Comparison of ENCODE assay signal across 17 cellular contexts in the genomic region with DNA sequence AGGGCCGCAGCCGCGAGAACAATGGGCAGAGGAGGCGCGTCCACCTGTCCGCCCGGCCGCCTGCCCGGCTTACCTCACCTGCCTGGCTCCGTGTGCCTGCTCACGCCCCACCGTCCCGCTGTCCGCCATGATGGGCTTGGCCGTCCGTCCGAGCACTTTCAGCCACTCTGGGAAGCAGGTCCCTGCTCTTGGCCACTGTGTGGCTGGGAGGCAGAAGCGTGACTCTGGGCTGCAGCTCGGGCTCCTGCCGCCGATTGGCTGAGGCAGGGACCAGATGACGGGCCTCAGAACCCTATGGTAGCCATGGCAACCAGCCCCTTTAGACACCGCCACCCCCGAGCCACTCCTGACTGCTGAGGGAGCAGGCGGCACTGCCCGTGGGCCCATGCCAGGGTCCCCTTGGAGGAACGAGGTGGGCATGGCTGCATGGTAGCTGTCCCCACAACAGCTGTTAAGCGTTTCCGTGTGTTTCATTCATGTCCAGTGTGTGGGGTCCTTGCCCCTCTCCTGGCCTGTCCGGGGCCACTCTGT. TPM values are rescaled to one million over a fixed set of nuclear protein-coding genes. Genes with fewer than 3 reads are reported as not detected.
DNase-seq lines count a peak whose midpoint lies in the region; ATAC-seq and TF ChIP-seq lines count a peak whose summit lies in the region.
"Had no signal": no experiment of that assay in that cellular context is flagged by ENCODE, and none has a peak within 500 bp of the region (broad histone marks: within the 10 kb centered on the region; RNA-seq: fewer than 3 reads in every experiment).

No MANE protein-coding gene starts in this region.

- H3K27ac Mint-ChIP-seq in activated CD8-positive, alpha-beta memory T cell treated with anti-CD3 and anti-CD28 coated beads, Interleukin-2, amount 10 ng/mL, durations not matched to agents 7 days and 5 days, result no peak overlapping the region
- no peak overlapping the region for H3K27ac Mint-ChIP-seq in glutamatergic neuron (ENCODE audit: unreplicated experiment)
- H3K27ac Mint-ChIP-seq: activated B cell treated with CpG ODN at 0.5 μM for 24 hours; activated CD8-positive, alpha-beta T cell treated with anti-CD3 and anti-CD28 coated beads for 36 hours; activated naive CD4-positive, alpha-beta T cell treated with anti-CD3 and anti-CD28 coated beads for 36 hours had no signal

- H3K4me1 ChIP-seq in body of pancreas, result peaks cover 15% of the 10 kb centered on the region
- H3K4me1 ChIP-seq: sigmoid colon had no signal

- no peaks in the 10 kb centered on the region for H3K36me3 ChIP-seq in body of pancreas (replicated peaks in 1 of 2; ENCODE audit: insufficient read depth in 1 of 2, low read depth in 2 of 2)

- no peak for TF ChIP-seq POLR2A in body of pancreas (IDR thresholded peaks at IDR 0.05)

- intact Hi-C loops in body of pancreas (cut with DNase I), result loop anchor here (5.0 kb wide), 1 partner anchor 254 kb away; no protein-coding TSS in a partner anchor

- H3K9me3 ChIP-seq in body of pancreas, result no peaks in the 10 kb centered on the region
- H3K9me3 ChIP-seq: sigmoid colon, suprapubic skin had no signal

- CTCF ChIA-PET in activated CD8-positive, alpha-beta memory T cell treated with anti-CD3 and anti-CD28 coated beads, Interleukin-2, amount 10 ng/mL, durations not matched to agents 7 days and 5 days (lab: Charles Lee), result interaction anchor here (1.0 to 3.0 kb wide), 19 partner anchors 10 to 296 kb away, joined by 3 to 29 read pairs (median 5); partner anchors contain the start of gene LUC7L

- H3K4me3 Mint-ChIP-seq in activated CD8-positive, alpha-beta memory T cell treated with anti-CD3 and anti-CD28 coated beads, Interleukin-2, amount 10 ng/mL, durations not matched to agents 7 days and 5 days, result no peak overlapping the region
- no peak overlapping the region for H3K4me3 Mint-ChIP-seq in glutamatergic neuron (ENCODE audit: unreplicated experiment)
- H3K4me3 Mint-ChIP-seq: activated B cell treated with CpG ODN at 0.5 μM for 24 hours; activated CD8-positive, alpha-beta T cell treated with anti-CD3 and anti-CD28 coated beads for 36 hours; activated naive CD4-positive, alpha-beta T cell treated with anti-CD3 and anti-CD28 coated beads for 36 hours; activated T-cell treated with anti-CD3 and anti-CD28 coated beads, Interleukin-2, amount 50 U/mL, for 4 hours had no signal

- H3K4me3 ChIP-seq in body of pancreas, result no peak overlapping the region
- H3K4me3 ChIP-seq: sigmoid colon, SK-N-MC, suprapubic skin had no signal

- no peak for TF ChIP-seq CTCF in body of pancreas (IDR thresholded peaks at IDR 0.05)
- no peak for TF ChIP-seq CTCF in glutamatergic neuron (IDR thresholded peaks at IDR 0.05; ENCODE audit: partially characterized antibody, unreplicated experiment)

- no peaks in the 10 kb centered on the region for H3K36me3 Mint-ChIP-seq in activated CD8-positive, alpha-beta memory T cell treated with anti-CD3 and anti-CD28 coated beads, Interleukin-2, amount 10 ng/mL, durations not matched to agents 7 days and 5 days
- no peaks in the 10 kb centered on the region for H3K36me3 Mint-ChIP-seq in glutamatergic neuron (ENCODE audit: unreplicated experiment)
- H3K36me3 Mint-ChIP-seq: CD4-positive, CD25-positive, alpha-beta regulatory T cell; naive thymus-derived CD4-positive, alpha-beta T cell had no signal

- 63 to 73% methylated on average over 9 to 30 of the region's 30 CpGs for WGBS in body of pancreas, 2 donors

- no peaks in the 10 kb centered on the region for H3K9me3 Mint-ChIP-seq in activated CD8-positive, alpha-beta memory T cell treated with anti-CD3 and anti-CD28 coated beads, Interleukin-2, amount 10 ng/mL, durations not matched to agents 7 days and 5 days (ENCODE audit: low read depth)
- H3K9me3 Mint-ChIP-seq in glutamatergic neuron (ENCODE audit: unreplicated experiment), result no peaks in the 10 kb centered on the region
- H3K9me3 Mint-ChIP-seq: activated B cell treated with CpG ODN at 0.5 μM for 24 hours; activated CD8-positive, alpha-beta T cell treated with anti-CD3 and anti-CD28 coated beads for 36 hours; activated naive CD4-positive, alpha-beta T cell treated with anti-CD3 and anti-CD28 coated beads for 36 hours; activated T-cell treated with anti-CD3 and anti-CD28 coated beads, Interleukin-2, amount 50 U/mL, for 4 hours; CD4-positive, CD25-positive, alpha-beta regulatory T cell; naive thymus-derived CD4-positive, alpha-beta T cell had no signal

- H3K4me1 Mint-ChIP-seq in activated CD8-positive, alpha-beta memory T cell treated with anti-CD3 and anti-CD28 coated beads, Interleukin-2, amount 10 ng/mL, durations not matched to agents 7 days and 5 days, result peaks cover 4% of the 10 kb centered on the region
- H3K4me1 Mint-ChIP-seq in glutamatergic neuron (ENCODE audit: low read depth, unreplicated experiment), result no peaks in the 10 kb centered on the region

- peak; percentile 39 for DNase-seq in activated CD8-positive, alpha-beta memory T cell treated with anti-CD3 and anti-CD28 coated beads, Interleukin-2, amount 10 ng/mL, durations not matched to agents 7 days and 5 days
- DNase-seq in activated CD8-positive, alpha-beta memory T cell treated with anti-CD3 and anti-CD28 coated beads, Interleukin-2, amount 50 U/mL, for 48 hours, result no peak
- DNase-seq in NCI-H774 (lab: John Stamatoyannopoulos, UW), result peak; percentile 9
- DNase-seq in left lobe of liver (ENCODE audit: low spot score), result peak; percentile 44
- no peak for DNase-seq in body of pancreas
- no peak for DNase-seq in NCI-H2029 treated with DMSO at 0.1 percent for 48 hours (lab: John Stamatoyannopoulos, UW)
- DNase-seq in glutamatergic neuron, result no peak

- peaks cover 5% of the 10 kb centered on the region for H3K27me3 Mint-ChIP-seq in activated CD8-positive, alpha-beta memory T cell treated with anti-CD3 and anti-CD28 coated beads, Interleukin-2, amount 10 ng/mL, durations not matched to agents 7 days and 5 days
- no peaks in the 10 kb centered on the region for H3K27me3 Mint-ChIP-seq in glutamatergic neuron (ENCODE audit: unreplicated experiment)
- H3K27me3 Mint-ChIP-seq: activated CD8-positive, alpha-beta T cell treated with anti-CD3 and anti-CD28 coated beads for 36 hours; CD4-positive, CD25-positive, alpha-beta regulatory T cell had no signal

- H3K27me3 ChIP-seq in body of pancreas, result no peaks in the 10 kb centered on the region
- H3K27me3 ChIP-seq: suprapubic skin had no signal

- no peak for ATAC-seq in activated CD8-positive, alpha-beta memory T cell treated with anti-CD3 and anti-CD28 coated beads, Interleukin-2, amount 10 ng/mL, durations not matched to agents 7 days and 5 days
- no peak for ATAC-seq in left lobe of liver
- ATAC-seq in body of pancreas, result no peak
- ATAC-seq in esophagus mucosa, result no peak

- no peak overlapping the region for H3K27ac ChIP-seq in body of pancreas
- H3K27ac ChIP-seq: sigmoid colon, SK-N-MC, suprapubic skin had no signal

RNA-seq across cellular contexts. Expression of gene AXIN1, which starts 8.9 kb away (rescaled TPM):
- 10 to 100 TPM; 22.3 to 25.7 TPM for total RNA-seq in activated CD8-positive, alpha-beta memory T cell treated with anti-CD3 and anti-CD28 coated beads, Interleukin-2, amount 10 ng/mL, durations not matched to agents 7 days and 5 days
- total RNA-seq in left lobe of liver (8.5 TPM), body of pancreas (10 to 100 TPM; 14.8 TPM), esophagus mucosa (15.3 TPM), glutamatergic neuron (ENCODE audit: unreplicated experiment) (16.4 TPM)

RNA-seq across cellular contexts. Expression of gene MRPL28, which starts 8.9 kb away (rescaled TPM):
- total RNA-seq in activated CD8-positive, alpha-beta memory T cell treated with anti-CD3 and anti-CD28 coated beads, Interleukin-2, amount 10 ng/mL, durations not matched to agents 7 days and 5 days, result 10 to 100 TPM; 89.0 to 90.7 TPM
- total RNA-seq in left lobe of liver (36.1 TPM), body of pancreas (10 to 100 TPM; 22.1 to 31.0 TPM), esophagus mucosa (50.8 TPM), glutamatergic neuron (ENCODE audit: unreplicated experiment) (69.6 TPM)

RNA-seq across cellular contexts. Expression of gene PGAP6, which starts 20.4 kb away (rescaled TPM):
- 10 to 100 TPM; 46.6 to 50.4 TPM for total RNA-seq in activated CD8-positive, alpha-beta memory T cell treated with anti-CD3 and anti-CD28 coated beads, Interleukin-2, amount 10 ng/mL, durations not matched to agents 7 days and 5 days
- 32.6 TPM for total RNA-seq in left lobe of liver
- 100 to 1,000 TPM in 1 of 2 donors, 10 to 100 TPM in 1; 83.8 to 113 TPM for total RNA-seq in body of pancreas
- total RNA-seq in esophagus mucosa, result 14.5 TPM
- 54.5 TPM for total RNA-seq in glutamatergic neuron (ENCODE audit: unreplicated experiment)

RNA-seq across cellular contexts. Expression of gene NME4, which starts 35.6 kb away (rescaled TPM):
- 1 to 10 TPM; 6.7 to 7.0 TPM for total RNA-seq in activated CD8-positive, alpha-beta memory T cell treated with anti-CD3 and anti-CD28 coated beads, Interleukin-2, amount 10 ng/mL, durations not matched to agents 7 days and 5 days
- 64.9 TPM for total RNA-seq in left lobe of liver
- total RNA-seq in body of pancreas, result 10 to 100 TPM; 20.2 to 33.0 TPM
- 25.3 TPM for total RNA-seq in esophagus mucosa
- total RNA-seq in glutamatergic neuron (ENCODE audit: unreplicated experiment), result 82.6 TPM

RNA-seq across cellular contexts. Expression of gene DECR2, which starts 40.3 kb away (rescaled TPM):
- total RNA-seq in activated CD8-positive, alpha-beta memory T cell treated with anti-CD3 and anti-CD28 coated beads, Interleukin-2, amount 10 ng/mL, durations not matched to agents 7 days and 5 days, result 1 to 10 TPM; 5.9 to 6.3 TPM
- total RNA-seq in left lobe of liver (109 TPM), body of pancreas (10 to 100 TPM; 38.9 to 41.2 TPM), esophagus mucosa (8.4 TPM), glutamatergic neuron (ENCODE audit: unreplicated experiment) (26.2 TPM)

Comparison
In these comparisons a context has a peak if more than half of its experiments do, and no peak if none do; other contexts are left out.
1. DNase-seq: peak in activated CD8-positive, alpha-beta memory T cell treated with anti-CD3 and anti-CD28 coated beads, Interleukin-2, amount 10 ng/mL, durations not matched to agents 7 days and 5 days (single experiment), NCI-H774 (single experiment) and left lobe of liver (single experiment); none in activated CD8-positive, alpha-beta memory T cell treated with anti-CD3 and anti-CD28 coated beads, Interleukin-2, amount 50 U/mL, for 48 hours (single experiment), body of pancreas (0 of 4), NCI-H2029 treated with DMSO at 0.1 percent for 48 hours (single experiment) and glutamatergic neuron (single experiment).